Comparison of ENCODE assay signal across 17 cellular contexts in genomic region chr9:109975574-109976327, GRCh38.
A peak's percentile ranks its signal among the peaks of the same experiment; 100 is the strongest.
DNase-seq lines count a peak whose midpoint lies in the region; ATAC-seq and TF ChIP-seq lines count a peak whose summit lies in the region.
"Had no signal": no experiment of that assay in that cellular context is flagged by ENCODE, and none has a peak within 500 bp of the region (broad histone marks: within the 10 kb centered on the region; RNA-seq: fewer than 3 reads in every experiment).

No MANE protein-coding gene starts in this region.

- ATAC-seq in GM18498 (IDR thresholded peaks at IDR 0.05; ENCODE audit: unreplicated experiment) (no peak), right cardiac atrium (no peak)
- ATAC-seq: activated CD8-positive, alpha-beta memory T cell treated with anti-CD3 and anti-CD28 coated beads, Interleukin-2, amount 10 ng/mL, durations not matched to agents 7 days and 5 days had no signal

- H3K4me1 Mint-ChIP-seq in activated T-cell treated with anti-CD3 and anti-CD28 coated beads, Interleukin-2, amount 50 U/mL, for 24 hours (ENCODE audit: low read depth), result peaks cover 65% of the 10 kb centered on the region
- H3K4me1 Mint-ChIP-seq in nephron progenitor cell, result peaks cover 6% of the 10 kb centered on the region

- intact Hi-C loops in right cardiac atrium (cut with DNase I), result no loop called here
- intact Hi-C loops in lower leg skin (cut with DNase I; ENCODE audit: low total_unique reads), result no loop called here

- H2AFZ ChIP-seq in GM23248, result no peak overlapping the region

- H3K27me3 Mint-ChIP-seq in activated T-cell treated with anti-CD3 and anti-CD28 coated beads, Interleukin-2, amount 50 U/mL, for 24 hours, result peaks cover 4% of the 10 kb centered on the region
- no peaks in the 10 kb centered on the region for H3K27me3 Mint-ChIP-seq in nephron progenitor cell (ENCODE audit: low read depth, poor library complexity)

- WGBS in GM23248 (ENCODE audit: low coverage in 1 of 2, low lambda C conversion rate in 2 of 2, missing lambda C conversion rate in 2 of 2), 2 experiments, result 21 to 23% methylated on average over 5 of the region's 5 CpGs
- WGBS in right cardiac atrium, result 85% methylated on average over 5 of the region's 5 CpGs
- WGBS in lower leg skin, 2 donors, result 61 to 70% methylated on average over 5 of the region's 5 CpGs

- no peaks in the 10 kb centered on the region for H4K20me1 ChIP-seq in GM23248 (ENCODE audit: insufficient read depth)

- no peak for TF ChIP-seq CTCF in astrocyte of the cerebellum (IDR thresholded peaks at IDR 0.05; ENCODE audit: low read depth, low read length, missing control alignments)
- TF ChIP-seq CTCF in nephron progenitor cell (IDR thresholded peaks at IDR 0.05), result no peak
- TF ChIP-seq CTCF in lower leg skin (IDR thresholded peaks at IDR 0.05), result no peak

- in situ Hi-C loops in GM23248 (cut with MboI) (no loop called here), astrocyte of the cerebellum (cut with HindIII; ENCODE audit: low sequenced_read_pairs) (no loop called here)

- no peak overlapping the region for H3K4me3 Mint-ChIP-seq in activated T-cell treated with anti-CD3 and anti-CD28 coated beads, Interleukin-2, amount 50 U/mL, for 24 hours
- no peak overlapping the region for H3K4me3 Mint-ChIP-seq in nephron progenitor cell
- H3K4me3 Mint-ChIP-seq: activated CD8-positive, alpha-beta memory T cell treated with anti-CD3 and anti-CD28 coated beads, Interleukin-2, amount 10 ng/mL, durations not matched to agents 7 days and 5 days had no signal

- H3K79me2 ChIP-seq in GM23248 (ENCODE audit: insufficient read depth), result no peaks in the 10 kb centered on the region

- peak overlapping the region; percentile 32; the same call in 1 of the 2 replicates for H3K9ac ChIP-seq in GM23248

- peak overlapping the region; percentile 74 for H3K27ac Mint-ChIP-seq in activated T-cell treated with anti-CD3 and anti-CD28 coated beads, Interleukin-2, amount 50 U/mL, for 24 hours
- H3K27ac Mint-ChIP-seq in nephron progenitor cell, result peak overlapping the region; percentile 7
- H3K27ac Mint-ChIP-seq: activated CD8-positive, alpha-beta memory T cell treated with anti-CD3 and anti-CD28 coated beads, Interleukin-2, amount 10 ng/mL, durations not matched to agents 7 days and 5 days had no signal

- no peak for DNase-seq in activated T-cell treated with anti-CD3 and anti-CD28 coated beads, Interleukin-2, amount 50 U/mL, for 24 hours
- no peak for DNase-seq in activated T-cell treated with anti-CD3 and anti-CD28 coated beads for 4 hours
- DNase-seq in GM23248, result peak; percentile 92
- DNase-seq in astrocyte of the cerebellum (ENCODE audit: low read depth), result peak; percentile 86
- no peak for DNase-seq in nephron progenitor cell
- no peak for DNase-seq in right cardiac atrium
- no peak for DNase-seq in lower leg skin (ENCODE audit: low spot score in 2 of 2)
- DNase-seq: activated CD8-positive, alpha-beta memory T cell treated with anti-CD3 and anti-CD28 coated beads, Interleukin-2, amount 10 ng/mL, durations not matched to agents 7 days and 5 days; anterior cingulate cortex; dorsolateral prefrontal cortex; NCI-H2081 treated with DMSO at 0.1 percent for 48 hours; NK-92 treated with Interleukin-12 subunit alpha and Interleukin-12 subunit beta, amount 100 ng/mL, for 24 hours; occipital lobe; SHP77; tibial artery had no signal

- no peak for TF ChIP-seq POLR2A in lower leg skin (IDR thresholded peaks at IDR 0.05)

- H3K4me2 ChIP-seq in GM23248 (ENCODE audit: unreplicated experiment), result peak overlapping the region; percentile 60
- H3K4me2 ChIP-seq: smooth muscle cell had no signal

- no peaks in the 10 kb centered on the region for H3K9me2 ChIP-seq in GM23248 (ENCODE audit: insufficient read depth)

- H3K9me3 ChIP-seq in GM23248 (ENCODE audit: low read depth) (no peaks in the 10 kb centered on the region), right cardiac atrium (ENCODE audit: control insufficient read depth, low read length) (no peaks in the 10 kb centered on the region)
- H3K9me3 ChIP-seq: tibial artery had no signal

- H3K27ac ChIP-seq in GM23248, result peak overlapping the region; percentile 80
- no peak overlapping the region for H3K27ac ChIP-seq in right cardiac atrium (ENCODE audit: low read length)
- H3K27ac ChIP-seq: dorsolateral prefrontal cortex had no signal

- H3K36me3 ChIP-seq in GM23248 (ENCODE audit: low read depth), result no peaks in the 10 kb centered on the region
- H3K36me3 ChIP-seq: tibial artery had no signal

- H3F3A ChIP-seq in GM23248 (ENCODE audit: insufficient read depth), result peaks cover 25% of the 10 kb centered on the region

- H3K27me3 ChIP-seq in GM23248 (replicated peaks; ENCODE audit: insufficient read depth) (no peaks in the 10 kb centered on the region), right cardiac atrium (ENCODE audit: control insufficient read depth, insufficient read depth) (no peaks in the 10 kb centered on the region)
- H3K27me3 ChIP-seq: dorsolateral prefrontal cortex, tibial artery had no signal

- peaks cover 3% of the 10 kb centered on the region for H3K9me3 Mint-ChIP-seq in activated T-cell treated with anti-CD3 and anti-CD28 coated beads, Interleukin-2, amount 50 U/mL, for 24 hours
- no peaks in the 10 kb centered on the region for H3K9me3 Mint-ChIP-seq in nephron progenitor cell

- peaks cover 23% of the 10 kb centered on the region for H3K4me1 ChIP-seq in GM23248 (ENCODE audit: insufficient read depth)
- H3K4me1 ChIP-seq in right cardiac atrium (ENCODE audit: control insufficient read depth, insufficient read depth, low read length), result peaks cover 4% of the 10 kb centered on the region

- H3K4me3 ChIP-seq in GM23248, result no peak overlapping the region
- H3K4me3 ChIP-seq in astrocyte of the cerebellum (ENCODE audit: low read depth, low read length), result no peak overlapping the region
- no peak overlapping the region for H3K4me3 ChIP-seq in right cardiac atrium (ENCODE audit: low read length)
- H3K4me3 ChIP-seq in lower leg skin (ENCODE audit: low read depth, poor library complexity, severe bottlenecking), result no peak overlapping the region
- H3K4me3 ChIP-seq: dorsolateral prefrontal cortex, smooth muscle cell, tibial artery had no signal

- no peaks in the 10 kb centered on the region for H3K36me3 Mint-ChIP-seq in activated T-cell treated with anti-CD3 and anti-CD28 coated beads, Interleukin-2, amount 50 U/mL, for 24 hours (ENCODE audit: low read depth)
- no peaks in the 10 kb centered on the region for H3K36me3 Mint-ChIP-seq in nephron progenitor cell (ENCODE audit: low read depth)
- H3K36me3 Mint-ChIP-seq: activated CD8-positive, alpha-beta memory T cell treated with anti-CD3 and anti-CD28 coated beads, Interleukin-2, amount 10 ng/mL, durations not matched to agents 7 days and 5 days had no signal

Comparison
In these comparisons a context has a peak if more than half of its experiments do, and no peak if none do; other contexts are left out.
1. DNase-seq: peak in GM23248 (single experiment) and astrocyte of the cerebellum (single experiment); none in activated T-cell treated with anti-CD3 and anti-CD28 coated beads, Interleukin-2, amount 50 U/mL, for 24 hours (single experiment), activated T-cell treated with anti-CD3 and anti-CD28 coated beads for 4 hours (single experiment), nephron progenitor cell (single experiment), right cardiac atrium (0 of 3) and lower leg skin (0 of 2).